23 cellular contexts compared by ENCODE assay signal in genomic region chr4:26766142-26766541, GRCh38.
DNase-seq lines count a peak whose midpoint lies in the region; ATAC-seq and TF ChIP-seq lines count a peak whose summit lies in the region.
"Had no signal": no experiment of that assay in that cellular context is flagged by ENCODE, and none has a peak within 500 bp of the region (broad histone marks: within the 10 kb centered on the region; RNA-seq: fewer than 3 reads in every experiment).

No MANE protein-coding gene starts in this region.

- ATAC-seq in GM18873 (IDR thresholded peaks at IDR 0.05; ENCODE audit: low FRiP score, unreplicated experiment): peak; percentile 47
- peak; percentile 39 for ATAC-seq in left lobe of liver
- no peak for ATAC-seq in SK-N-SH treated with all-trans-retinoic acid at 6 μM for 48 hours
- no peak for ATAC-seq in GM21723 (IDR thresholded peaks at IDR 0.05; ENCODE audit: unreplicated experiment)

- no peak overlapping the region for H3K4me3 ChIP-seq in NB4 (ENCODE audit: low read depth, low read length)
- H3K4me3 ChIP-seq: prostate gland, SJSA1, tibial nerve had no signal

- peaks cover 41% of the 10 kb centered on the region for H3K4me1 Mint-ChIP-seq in CD14-positive monocyte

- intact Hi-C loops in CD14-positive monocyte (cut with micrococcal nuclease): no loop called here

- TF ChIP-seq CTCF in CD14-positive monocyte (IDR thresholded peaks at IDR 0.05) (no peak), NB4 (IDR thresholded peaks at IDR 0.05; ENCODE audit: low read depth, low read length) (no peak)

- H3K27me3 Mint-ChIP-seq in CD14-positive monocyte (ENCODE audit: low read depth in 3 of 3): peaks cover 0 to 2% (median 0%) of the 10 kb centered on the region in 3 donors

- no peak overlapping the region for H3K4me3 Mint-ChIP-seq in CD14-positive monocyte
- H3K4me3 Mint-ChIP-seq: mesothelial cell of epicardium; naive B cell; T-helper 1 cell treated with Interleukin-12 subunit alpha and Interleukin-12 subunit beta and Interleukin-4 antibody, amounts not matched to agents 30 μg/mL and 1 μg/mL, for 36 hours had no signal

- peak overlapping the region in 6 of 7 donors; percentile 7 to 63 (median 58) for H3K27ac Mint-ChIP-seq in CD14-positive monocyte
- H3K27ac Mint-ChIP-seq: mesothelial cell of epicardium; T-helper 1 cell treated with Interleukin-12 subunit alpha and Interleukin-12 subunit beta and Interleukin-4 antibody, amounts not matched to agents 30 μg/mL and 1 μg/mL, for 36 hours had no signal

- peak; percentile 65 for DNase-seq in CD14-positive monocyte (ENCODE audit: low spot score)
- DNase-seq in NB4 (ENCODE audit: low read depth): peak; percentile 52
- DNase-seq in left lobe of liver (ENCODE audit: low spot score): no peak
- no peak for DNase-seq in cortex of kidney (lab: John Stamatoyannopoulos, UW)
- DNase-seq in OCI-M2 (lab: John Stamatoyannopoulos, UW; ENCODE audit: unreplicated experiment): no peak
- DNase-seq: ACHN; activated CD4-positive, alpha-beta T cell treated with anti-CD3 and anti-CD28 coated beads, Interleukin-2, amount 50 U/mL, for 48 hours; activated naive CD4-positive, alpha-beta T cell; central memory CD4-positive, alpha-beta T cell; DMS53; islet precursor cell; naive B cell; NCI-H2029 treated with DMSO at 0.1 percent for 48 hours; NCI-H526; stimulated activated CD4-positive, alpha-beta T cell treated with anti-CD3 and anti-CD28 coated beads, Interleukin-4, amount 100 ng/mL, for 4 hours had no signal

- peaks cover 0 to 4% of the 10 kb centered on the region in 2 donors for H3K36me3 Mint-ChIP-seq in CD14-positive monocyte

- no peak for TF ChIP-seq POLR2A in NB4 (IDR thresholded peaks at IDR 0.05; ENCODE audit: extremely low read depth, insufficient read length)

- peaks cover 0 to 3% (median 0%) of the 10 kb centered on the region in 7 donors for H3K9me3 Mint-ChIP-seq in CD14-positive monocyte
- H3K9me3 Mint-ChIP-seq: mesothelial cell of epicardium; naive B cell; T-helper 1 cell treated with Interleukin-12 subunit alpha and Interleukin-12 subunit beta and Interleukin-4 antibody, amounts not matched to agents 30 μg/mL and 1 μg/mL, for 36 hours had no signal

TF ChIP-seq in SK-N-SH treated with all-trans-retinoic acid at 6 μM for 48 hours, 23 proteins besides CTCF, POLR2A, EP300 and RAD21:
- no peak for TF ChIP-seq PATZ1 (CRISPR knock-in tag; IDR thresholded peaks at IDR 0.05; ENCODE audit: borderline replicate concordance)
- no peak for TF ChIP-seq BACH2 (CRISPR knock-in tag; IDR thresholded peaks at IDR 0.05; ENCODE audit: borderline replicate concordance)
- TF ChIP-seq CSDC2 (CRISPR knock-in tag; IDR thresholded peaks at IDR 0.05): no peak
- TF ChIP-seq ZFP3 (CRISPR knock-in tag; IDR thresholded peaks at IDR 0.05): no peak
- TF ChIP-seq ESRRG (CRISPR knock-in tag; IDR thresholded peaks at IDR 0.05): no peak
- no peak for TF ChIP-seq TSHZ2 (CRISPR knock-in tag; IDR thresholded peaks at IDR 0.05)
- TF ChIP-seq ZNF8 (CRISPR knock-in tag; IDR thresholded peaks at IDR 0.05): no peak
- TF ChIP-seq ZC3H10 (CRISPR knock-in tag; IDR thresholded peaks at IDR 0.05): no peak
- TF ChIP-seq TOX (CRISPR knock-in tag; IDR thresholded peaks at IDR 0.05; ENCODE audit: borderline replicate concordance): no peak
- no peak for TF ChIP-seq POU6F1 (CRISPR knock-in tag; IDR thresholded peaks at IDR 0.05; ENCODE audit: borderline replicate concordance, low read depth)
- no peak for TF ChIP-seq OSR1 (CRISPR knock-in tag; IDR thresholded peaks at IDR 0.05)
- TF ChIP-seq ZNF565 (CRISPR knock-in tag; conservative IDR thresholded peaks at IDR 0.05; ENCODE audit: low read depth): no peak
- no peak for TF ChIP-seq TCF4 (CRISPR knock-in tag; IDR thresholded peaks at IDR 0.05; ENCODE audit: borderline replicate concordance)
- no peak for TF ChIP-seq PPARA (CRISPR knock-in tag; IDR thresholded peaks at IDR 0.05; ENCODE audit: borderline replicate concordance)
- no peak for TF ChIP-seq GLIS3 (CRISPR knock-in tag; IDR thresholded peaks at IDR 0.05)
- TF ChIP-seq CREB5 (CRISPR knock-in tag; IDR thresholded peaks at IDR 0.05; ENCODE audit: low read depth): no peak
- TF ChIP-seq CSRNP3 (CRISPR knock-in tag; IDR thresholded peaks at IDR 0.05): no peak
- no peak for TF ChIP-seq ZFP30 (CRISPR knock-in tag; IDR thresholded peaks at IDR 0.05)
- no peak for TF ChIP-seq ARNTL (CRISPR knock-in tag; IDR thresholded peaks at IDR 0.05; ENCODE audit: borderline replicate concordance, low read depth)
- no peak for TF ChIP-seq RARB (CRISPR knock-in tag; IDR thresholded peaks at IDR 0.05)

Comparison
In these comparisons a context has a peak if more than half of its experiments do, and no peak if none do; other contexts are left out.
1. DNase-seq: peak in CD14-positive monocyte (single experiment) and NB4 (single experiment); none in left lobe of liver (single experiment), cortex of kidney (single experiment) and OCI-M2 (single experiment).
2. ATAC-seq: peak in GM18873 (single experiment) and left lobe of liver (single experiment); none in SK-N-SH treated with all-trans-retinoic acid at 6 μM for 48 hours (single experiment) and GM21723 (single experiment).